1 cellular context compared by ENCODE assay signal in the genomic region with DNA sequence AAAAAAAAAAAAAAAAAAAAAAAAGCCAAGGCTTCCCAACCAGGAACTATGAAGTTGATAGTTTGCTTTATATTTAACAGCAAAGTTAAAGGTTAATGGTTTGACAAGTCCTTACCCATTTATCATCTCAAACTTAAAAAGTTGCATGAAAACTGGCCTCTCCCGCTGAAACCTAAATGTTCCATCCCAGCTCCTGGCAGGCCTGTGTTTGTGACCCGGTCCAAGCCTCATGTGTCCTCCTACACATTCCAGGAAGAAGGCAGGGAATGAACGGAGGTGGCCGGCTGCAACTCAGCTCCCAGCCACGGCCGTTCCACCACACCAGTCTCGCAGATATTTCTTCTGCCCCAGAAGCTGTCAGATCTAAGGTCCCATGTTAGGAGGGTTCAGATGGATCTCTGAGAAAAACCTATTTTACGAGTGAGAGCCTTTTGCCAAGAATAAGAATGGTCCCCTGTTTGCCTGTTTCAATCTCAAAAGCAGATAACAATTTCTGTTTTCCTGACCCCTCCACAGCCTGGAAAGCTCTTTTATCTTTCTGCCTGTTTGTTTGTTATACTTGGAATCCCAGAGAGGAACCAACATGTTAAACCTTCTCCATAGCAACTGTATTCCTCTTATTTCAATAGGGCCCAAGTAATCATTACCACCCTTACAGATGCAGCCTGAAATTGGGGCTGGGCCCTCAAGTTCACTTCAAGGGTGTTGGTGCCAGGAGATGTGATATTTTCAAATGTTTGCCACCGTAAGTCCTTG.
TF ChIP-seq lines count a peak whose summit lies in the region.

No MANE protein-coding gene starts in this region.

TF ChIP-seq in endothelial cell of umbilical vein, 7 proteins besides CTCF, POLR2A, EP300 and RAD21:
- TF ChIP-seq POLR2AphosphoS5 (IDR thresholded peaks at IDR 0.05; ENCODE audit: insufficient read depth, low read depth, low read length): no peak
- TF ChIP-seq EZH2 (IDR thresholded peaks at IDR 0.05; ENCODE audit: borderline replicate concordance, low read depth, low read length, severe bottlenecking): no peak
- no peak for TF ChIP-seq MYC (IDR thresholded peaks at IDR 0.05; ENCODE audit: low read depth, low read length)
- TF ChIP-seq GATA2 (IDR thresholded peaks at IDR 0.05; ENCODE audit: insufficient read depth, insufficient read length, low read depth, low read length): no peak
- TF ChIP-seq JUN (IDR thresholded peaks at IDR 0.05; ENCODE audit: borderline replicate concordance, insufficient read depth, insufficient read length, low read depth): no peak
- TF ChIP-seq, protein P1, sequence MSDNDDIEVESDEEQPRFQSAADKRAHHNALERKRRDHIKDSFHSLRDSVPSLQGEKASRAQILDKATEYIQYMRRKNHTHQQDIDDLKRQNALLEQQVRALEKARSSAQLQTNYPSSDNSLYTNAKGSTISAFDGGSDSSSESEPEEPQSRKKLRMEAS (IDR thresholded peaks at IDR 0.05; ENCODE audit: insufficient read depth, insufficient read length): no peak
- TF ChIP-seq FOS (IDR thresholded peaks at IDR 0.05; ENCODE audit: borderline replicate concordance, insufficient read depth, low read length): no peak
TF ChIP-seq in endothelial cell of umbilical vein: peak in this region for 0.
